In genomic region chr6:10694302-10695085, GRCh38 we compare ENCODE assay signal across 1 cellular context.
A peak's percentile ranks its signal among the peaks of the same experiment; 100 is the strongest.
TF ChIP-seq lines count a peak whose summit lies in the region.

Gene C6orf52, minus strand, starts transcription at chr6:10694616. Its CDS starts 7,066 bp downstream, at chr6:10687550.
Gene PAK1IP1, plus strand, starts transcription at chr6:10694972. Its CDS starts 14 bp downstream, at chr6:10694986.

TF ChIP-seq in GM12878, 131 proteins besides CTCF, POLR2A, EP300 and RAD21 (continued from another document and continues in another):
- peak; percentile 78 for TF ChIP-seq E4F1 (IDR thresholded peaks at IDR 0.05; ENCODE audit: borderline replicate concordance, partially characterized antibody)
- TF ChIP-seq, protein P1, sequence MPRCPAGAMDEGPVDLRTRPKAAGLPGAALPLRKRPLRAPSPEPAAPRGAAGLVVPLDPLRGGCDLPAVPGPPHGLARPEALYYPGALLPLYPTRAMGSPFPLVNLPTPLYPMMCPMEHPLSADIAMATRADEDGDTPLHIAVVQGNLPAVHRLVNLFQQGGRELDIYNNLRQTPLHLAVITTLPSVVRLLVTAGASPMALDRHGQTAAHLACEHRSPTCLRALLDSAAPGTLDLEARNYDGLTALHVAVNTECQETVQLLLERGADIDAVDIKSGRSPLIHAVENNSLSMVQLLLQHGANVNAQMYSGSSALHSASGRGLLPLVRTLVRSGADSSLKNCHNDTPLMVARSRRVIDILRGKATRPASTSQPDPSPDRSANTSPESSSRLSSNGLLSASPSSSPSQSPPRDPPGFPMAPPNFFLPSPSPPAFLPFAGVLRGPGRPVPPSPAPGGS (IDR thresholded peaks at IDR 0.05; ENCODE audit: borderline replicate concordance, insufficient read depth, low read depth, low read length, poor library complexity, severe bottlenecking): no peak
- TF ChIP-seq ELK1 (IDR thresholded peaks at IDR 0.05; ENCODE audit: low read depth, low read length): 0 out of 2 replicates have a peak, but pooled peaks have one; percentile 64
- TF ChIP-seq SMARCA5 (IDR thresholded peaks at IDR 0.05): 0 out of 2 replicates have a peak, but pooled peaks have one; percentile 54
- peak; percentile 100 for TF ChIP-seq ZNF384 (IDR thresholded peaks at IDR 0.05; ENCODE audit: borderline replicate concordance, low read depth, low read length)
- peak; percentile 50; the same call in 1 of the 2 replicates for TF ChIP-seq SREBF2 (IDR thresholded peaks at IDR 0.05; ENCODE audit: low read length)
- TF ChIP-seq SUZ12 (IDR thresholded peaks at IDR 0.05; ENCODE audit: unreplicated experiment): no peak
- TF ChIP-seq REST (IDR thresholded peaks at IDR 0.05; ENCODE audit: low read depth, low read length): no peak
- TF ChIP-seq ATF3 (IDR thresholded peaks at IDR 0.05; ENCODE audit: borderline replicate concordance, extremely low read depth, low read depth, low read length): peak; percentile 95; the same call in 1 of the 2 replicates
- TF ChIP-seq, protein P2, sequence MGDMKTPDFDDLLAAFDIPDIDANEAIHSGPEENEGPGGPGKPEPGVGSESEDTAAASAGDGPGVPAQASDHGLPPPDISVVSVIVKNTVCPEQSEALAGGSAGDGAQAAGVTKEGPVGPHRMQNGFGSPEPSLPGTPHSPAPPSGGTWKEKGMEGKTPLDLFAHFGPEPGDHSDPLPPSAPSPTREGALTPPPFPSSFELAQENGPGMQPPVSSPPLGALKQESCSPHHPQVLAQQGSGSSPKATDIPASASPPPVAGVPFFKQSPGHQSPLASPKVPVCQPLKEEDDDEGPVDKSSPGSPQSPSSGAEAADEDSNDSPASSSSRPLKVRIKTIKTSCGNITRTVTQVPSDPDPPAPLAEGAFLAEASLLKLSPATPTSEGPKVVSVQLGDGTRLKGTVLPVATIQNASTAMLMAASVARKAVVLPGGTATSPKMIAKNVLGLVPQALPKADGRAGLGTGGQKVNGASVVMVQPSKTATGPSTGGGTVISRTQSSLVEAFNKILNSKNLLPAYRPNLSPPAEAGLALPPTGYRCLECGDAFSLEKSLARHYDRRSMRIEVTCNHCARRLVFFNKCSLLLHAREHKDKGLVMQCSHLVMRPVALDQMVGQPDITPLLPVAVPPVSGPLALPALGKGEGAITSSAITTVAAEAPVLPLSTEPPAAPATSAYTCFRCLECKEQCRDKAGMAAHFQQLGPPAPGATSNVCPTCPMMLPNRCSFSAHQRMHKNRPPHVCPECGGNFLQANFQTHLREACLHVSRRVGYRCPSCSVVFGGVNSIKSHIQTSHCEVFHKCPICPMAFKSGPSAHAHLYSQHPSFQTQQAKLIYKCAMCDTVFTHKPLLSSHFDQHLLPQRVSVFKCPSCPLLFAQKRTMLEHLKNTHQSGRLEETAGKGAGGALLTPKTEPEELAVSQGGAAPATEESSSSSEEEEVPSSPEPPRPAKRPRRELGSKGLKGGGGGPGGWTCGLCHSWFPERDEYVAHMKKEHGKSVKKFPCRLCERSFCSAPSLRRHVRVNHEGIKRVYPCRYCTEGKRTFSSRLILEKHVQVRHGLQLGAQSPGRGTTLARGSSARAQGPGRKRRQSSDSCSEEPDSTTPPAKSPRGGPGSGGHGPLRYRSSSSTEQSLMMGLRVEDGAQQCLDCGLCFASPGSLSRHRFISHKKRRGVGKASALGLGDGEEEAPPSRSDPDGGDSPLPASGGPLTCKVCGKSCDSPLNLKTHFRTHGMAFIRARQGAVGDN (IDR thresholded peaks at IDR 0.05): no peak
- peak; percentile 97 for TF ChIP-seq IRF5 (IDR thresholded peaks at IDR 0.05; ENCODE audit: borderline replicate concordance)
- peak; percentile 95 for TF ChIP-seq CBFB (IDR thresholded peaks at IDR 0.05; ENCODE audit: low read depth)
- TF ChIP-seq FOXK2 (IDR thresholded peaks at IDR 0.05): peak; percentile 65
- TF ChIP-seq, protein P3, sequence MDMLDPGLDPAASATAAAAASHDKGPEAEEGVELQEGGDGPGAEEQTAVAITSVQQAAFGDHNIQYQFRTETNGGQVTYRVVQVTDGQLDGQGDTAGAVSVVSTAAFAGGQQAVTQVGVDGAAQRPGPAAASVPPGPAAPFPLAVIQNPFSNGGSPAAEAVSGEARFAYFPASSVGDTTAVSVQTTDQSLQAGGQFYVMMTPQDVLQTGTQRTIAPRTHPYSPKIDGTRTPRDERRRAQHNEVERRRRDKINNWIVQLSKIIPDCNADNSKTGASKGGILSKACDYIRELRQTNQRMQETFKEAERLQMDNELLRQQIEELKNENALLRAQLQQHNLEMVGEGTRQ (IDR thresholded peaks at IDR 0.05; ENCODE audit: borderline replicate concordance, low read depth, low read length): peak; percentile 65
- peak; percentile 95 for TF ChIP-seq PML (IDR thresholded peaks at IDR 0.05; ENCODE audit: low read length)
- peak; percentile 100 for TF ChIP-seq MYB (IDR thresholded peaks at IDR 0.05; ENCODE audit: borderline replicate concordance, low read depth, low read length)
- TF ChIP-seq CHD1 (IDR thresholded peaks at IDR 0.05; ENCODE audit: low read depth, low read length): no peak
- TF ChIP-seq IKZF2 (IDR thresholded peaks at IDR 0.05): peak in 1 of 2 experiments; percentile 30; a peak in 1 of 4 replicates
- TF ChIP-seq KLF5 (IDR thresholded peaks at IDR 0.05; ENCODE audit: partially characterized antibody): peak; percentile 93
- peak; percentile 99 for TF ChIP-seq ZNF207 (IDR thresholded peaks at IDR 0.05; ENCODE audit: borderline replicate concordance)
- peak; percentile 82 for TF ChIP-seq HCFC1 (IDR thresholded peaks at IDR 0.05; ENCODE audit: low read length)
- TF ChIP-seq SUPT20H (IDR thresholded peaks at IDR 0.05; ENCODE audit: borderline replicate concordance, control insufficient read depth, low read depth, low read length): no peak
- TF ChIP-seq RBBP5 (conservative IDR thresholded peaks at IDR 0.05): no peak
- TF ChIP-seq MTA3 (IDR thresholded peaks at IDR 0.05; ENCODE audit: borderline replicate concordance, low read length): no peak
- peak; percentile 92 for TF ChIP-seq GABPA (IDR thresholded peaks at IDR 0.05; ENCODE audit: low read depth)
- no peak; the same call in 1 of the 2 replicates for TF ChIP-seq SREBF1 (IDR thresholded peaks at IDR 0.05; ENCODE audit: low read length)
- TF ChIP-seq EZH2 (IDR thresholded peaks at IDR 0.05; ENCODE audit: borderline replicate concordance, control insufficient read depth, low read depth, low read length): no peak
- TF ChIP-seq SIN3A (IDR thresholded peaks at IDR 0.05; ENCODE audit: low read depth, low read length): peak; percentile 95
- peak; percentile 55; the same call in 1 of the 2 replicates for TF ChIP-seq ESRRA (IDR thresholded peaks at IDR 0.05; ENCODE audit: low read length)
- TF ChIP-seq BCL11A (IDR thresholded peaks at IDR 0.05; ENCODE audit: low read depth, low read length): no peak
- 0 out of 2 replicates have a peak, but pooled peaks have one; percentile 20 for TF ChIP-seq EED (IDR thresholded peaks at IDR 0.05; ENCODE audit: low read depth)
- TF ChIP-seq E2F4 (IDR thresholded peaks at IDR 0.05; ENCODE audit: low read depth, low read length): no peak
- TF ChIP-seq MTA2 (IDR thresholded peaks at IDR 0.05; ENCODE audit: low read depth): peak; percentile 50; the same call in 1 of the 2 replicates
- TF ChIP-seq CEBPB (IDR thresholded peaks at IDR 0.05; ENCODE audit: borderline replicate concordance in 1 of 2, low read depth in 2 of 2, low read length in 2 of 2): no peak
- no peak; the same call in 1 of the 2 replicates for TF ChIP-seq HDGF (IDR thresholded peaks at IDR 0.05)
- no peak for TF ChIP-seq SPI1 (IDR thresholded peaks at IDR 0.05; ENCODE audit: borderline replicate concordance, insufficient read depth, low read depth, low read length)
- peak; percentile 99 for TF ChIP-seq CREB1 (IDR thresholded peaks at IDR 0.05; ENCODE audit: low read depth)
- no peak for TF ChIP-seq NRF1 (conservative IDR thresholded peaks at IDR 0.05; ENCODE audit: low read depth, low read length)
- TF ChIP-seq KAT2A (conservative IDR thresholded peaks at IDR 0.05; ENCODE audit: control insufficient read depth, low read depth, low read length): no peak
- TF ChIP-seq ZNF24 (IDR thresholded peaks at IDR 0.05): no peak
- peak; percentile 34 for TF ChIP-seq SP1 (IDR thresholded peaks at IDR 0.05; ENCODE audit: low read depth, low read length)
- peak; percentile 100 for TF ChIP-seq CREM (IDR thresholded peaks at IDR 0.05; ENCODE audit: low read depth)
- no peak for TF ChIP-seq HDAC6 (IDR thresholded peaks at IDR 0.05; ENCODE audit: unreplicated experiment)
- TF ChIP-seq ASH2L (IDR thresholded peaks at IDR 0.05; ENCODE audit: borderline replicate concordance, low read depth): no peak
- no peak for TF ChIP-seq KDM1A (IDR thresholded peaks at IDR 0.05; ENCODE audit: borderline replicate concordance)
- TF ChIP-seq PAX5 (IDR thresholded peaks at IDR 0.05; ENCODE audit: borderline replicate concordance, low read depth, low read length): peak; percentile 19; the same call in 1 of the 2 replicates
- TF ChIP-seq ZZZ3 (IDR thresholded peaks at IDR 0.05; ENCODE audit: control insufficient read depth, insufficient read length, low read depth): no peak
- peak; percentile 39; the same call in 1 of the 2 replicates for TF ChIP-seq CHD2 (IDR thresholded peaks at IDR 0.05; ENCODE audit: borderline replicate concordance, low read depth, low read length)
- no peak for TF ChIP-seq NFXL1 (IDR thresholded peaks at IDR 0.05; ENCODE audit: borderline replicate concordance)
- TF ChIP-seq RELA (IDR thresholded peaks at IDR 0.05; ENCODE audit: borderline replicate concordance, partially characterized antibody): no peak
- peak; percentile 91 for TF ChIP-seq POLR2AphosphoS5 (IDR thresholded peaks at IDR 0.05; ENCODE audit: low read length)
- TF ChIP-seq TCF7 (IDR thresholded peaks at IDR 0.05; ENCODE audit: borderline replicate concordance): no peak
- peak; percentile 70; the same call in 1 of the 2 replicates for TF ChIP-seq RB1 (IDR thresholded peaks at IDR 0.05; ENCODE audit: borderline replicate concordance)
